In the genomic region with DNA sequence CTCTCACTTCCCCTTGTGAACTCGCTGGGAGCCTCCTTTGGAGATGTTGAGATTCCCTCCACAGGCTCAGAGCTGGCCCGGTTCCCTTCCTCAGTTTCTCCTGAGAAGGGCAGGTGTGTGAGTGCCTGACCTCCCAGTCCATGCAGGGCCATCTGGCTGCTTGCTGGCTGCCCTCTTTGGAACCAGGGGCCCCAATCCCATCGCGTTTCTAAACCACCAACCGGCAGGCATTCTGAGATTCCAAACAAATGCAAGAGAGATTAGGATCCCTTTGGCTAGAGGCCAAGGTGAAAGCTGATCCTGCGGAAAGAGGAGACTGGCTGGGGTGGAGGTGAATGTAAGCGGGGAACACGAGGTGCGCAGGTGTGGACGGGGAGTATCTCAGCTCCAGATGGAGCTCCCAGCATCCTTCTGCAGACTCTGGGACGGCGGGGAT, we compare ENCODE assay signal across 12 cellular contexts. TPM values are rescaled to one million over a fixed set of nuclear protein-coding genes. Genes with fewer than 3 reads are reported as not detected.
A peak's percentile ranks its signal among the peaks of the same experiment; 100 is the strongest.
DNase-seq lines count a peak whose midpoint lies in the region; ATAC-seq and TF ChIP-seq lines count a peak whose summit lies in the region.
"Had no signal": no experiment of that assay in that cellular context is flagged by ENCODE, and none has a peak within 500 bp of the region (broad histone marks: within the 10 kb centered on the region; RNA-seq: fewer than 3 reads in every experiment).

No MANE protein-coding gene starts in this region.

- H3K4me3 ChIP-seq in PC-3 (ENCODE audit: low read length) (no peak overlapping the region), iPS DF 6.9 (ENCODE audit: low read length) (no peak overlapping the region)
- H3K4me3 ChIP-seq: SJSA1, smooth muscle cell had no signal

- no peak overlapping the region for H3K9ac ChIP-seq in PC-3 (ENCODE audit: low read length)

- no peaks in the 10 kb centered on the region for H3K9me2 ChIP-seq in PC-3 (replicated peaks; ENCODE audit: low read length)

- H3K9me3 Mint-ChIP-seq in activated naive CD8-positive, alpha-beta T cell treated with anti-CD3 and anti-CD28 coated beads, Interleukin-2, amount 50 U/mL, for 24 hours = no peaks in the 10 kb centered on the region
- H3K9me3 Mint-ChIP-seq: nephron progenitor cell had no signal

- H4K20me1 ChIP-seq in PC-3 (ENCODE audit: low read length) = no peaks in the 10 kb centered on the region

- H3F3A ChIP-seq in PC-3 (ENCODE audit: low read length, unreplicated experiment) = no peaks in the 10 kb centered on the region

- CTCF ChIA-PET in PC-3 (lab: Charles Lee) = no interaction called here

- H3K4me3 Mint-ChIP-seq in activated naive CD8-positive, alpha-beta T cell treated with anti-CD3 and anti-CD28 coated beads, Interleukin-2, amount 50 U/mL, for 24 hours = no peak overlapping the region
- H3K4me3 Mint-ChIP-seq: activated CD4-positive, alpha-beta T cell treated with anti-CD3 and anti-CD28 coated beads for 36 hours; nephron progenitor cell had no signal

- peaks cover 22% of the 10 kb centered on the region for H3K4me1 Mint-ChIP-seq in activated naive CD8-positive, alpha-beta T cell treated with anti-CD3 and anti-CD28 coated beads, Interleukin-2, amount 50 U/mL, for 24 hours

- no TSS peak for BruUV-seq in PC-3 (replicated peaks; lab: Mats Ljungman, UMichigan)

- POLR2A ChIA-PET in PC-3 (lab: Charles Lee; ENCODE audit: unreplicated experiment) = interaction anchor here (0.6 kb wide), 1 partner anchor 82 kb away, joined by 4 read pairs; no protein-coding TSS in a partner anchor

- H3K79me2 ChIP-seq in PC-3 (ENCODE audit: low read length) = no peaks in the 10 kb centered on the region

- no peak overlapping the region for H2AFZ ChIP-seq in PC-3 (ENCODE audit: low read length)

- no peaks in the 10 kb centered on the region for H3K36me3 Mint-ChIP-seq in activated naive CD8-positive, alpha-beta T cell treated with anti-CD3 and anti-CD28 coated beads, Interleukin-2, amount 50 U/mL, for 24 hours (ENCODE audit: low read depth)

- no peak overlapping the region for H3K27ac Mint-ChIP-seq in activated naive CD8-positive, alpha-beta T cell treated with anti-CD3 and anti-CD28 coated beads, Interleukin-2, amount 50 U/mL, for 24 hours
- H3K27ac Mint-ChIP-seq: activated CD4-positive, alpha-beta T cell treated with anti-CD3 and anti-CD28 coated beads for 36 hours had no signal

- TF ChIP-seq CTCF in PC-3 (conservative IDR thresholded peaks at IDR 0.05; ENCODE audit: low read depth, low read length) = no peak

- H3K27ac ChIP-seq in PC-3 (ENCODE audit: low read length) (no peak overlapping the region), iPS DF 6.9 (ENCODE audit: low read length) (no peak overlapping the region)
- H3K27ac ChIP-seq: SJSA1 had no signal

- H3K27me3 Mint-ChIP-seq in activated naive CD8-positive, alpha-beta T cell treated with anti-CD3 and anti-CD28 coated beads, Interleukin-2, amount 50 U/mL, for 24 hours = no peaks in the 10 kb centered on the region
- H3K27me3 Mint-ChIP-seq: activated CD4-positive, alpha-beta T cell treated with anti-CD3 and anti-CD28 coated beads for 36 hours had no signal

- H3K9me3 ChIP-seq in PC-3 (ENCODE audit: low read length) = no peaks in the 10 kb centered on the region
- H3K9me3 ChIP-seq in iPS DF 6.9 (ENCODE audit: control insufficient read depth, insufficient read depth, low read length) = no peaks in the 10 kb centered on the region
- H3K9me3 ChIP-seq: SJSA1 had no signal

- intact Hi-C loops in PC-3 (cut with micrococcal nuclease) = loop anchor here (10.0 kb wide), 1 partner anchor 270 kb away; no protein-coding TSS in a partner anchor

- no peaks in the 10 kb centered on the region for H3K27me3 ChIP-seq in PC-3 (ENCODE audit: low read length)
- H3K27me3 ChIP-seq in iPS DF 6.9 (ENCODE audit: control insufficient read depth, insufficient read depth, low read length) = no peaks in the 10 kb centered on the region
- H3K27me3 ChIP-seq: SJSA1 had no signal

- H3K36me3 ChIP-seq in PC-3 (ENCODE audit: low read depth, low read length) (no peaks in the 10 kb centered on the region), iPS DF 6.9 (ENCODE audit: control insufficient read depth, insufficient read depth, low read length) (no peaks in the 10 kb centered on the region)
- H3K36me3 ChIP-seq: SJSA1 had no signal

- DNase-seq in D341Med (ENCODE audit: low spot score) (peak; percentile 46), NCI-H1105 (lab: John Stamatoyannopoulos, UW) (peak; percentile 83), PC-3 (no peak), iPS DF 6.9 (ENCODE audit: low read depth, low spot score) (peak; percentile 25), inferior parietal cortex (ENCODE audit: extremely low spot score) (no peak), NAMALWA (ENCODE audit: low spot score) (no peak)
- DNase-seq in activated naive CD8-positive, alpha-beta T cell treated with anti-CD3 and anti-CD28 coated beads, Interleukin-2, amount 50 U/mL, for 24 hours = no peak
- DNase-seq: activated CD4-positive, alpha-beta T cell treated with anti-CD3 and anti-CD28 coated beads for 36 hours; nephron progenitor cell had no signal

- H3K4me1 ChIP-seq in PC-3 (ENCODE audit: insufficient read depth, low read length) (peaks cover 31% of the 10 kb centered on the region), iPS DF 6.9 (ENCODE audit: control insufficient read depth, insufficient read depth, low read length) (peaks cover 1% of the 10 kb centered on the region; the same call in 1 of the 2 replicates)

- WGBS in iPS DF 6.9 (ENCODE audit: insufficient coverage, insufficient read length) = no CpG with 5 or more reads among the region's 12 CpGs

- ATAC-seq in PC-3 (no peak), GM19395 (IDR thresholded peaks at IDR 0.05; ENCODE audit: unreplicated experiment) (no peak)
- no peak for ATAC-seq in activated naive CD8-positive, alpha-beta T cell treated with anti-CD3 and anti-CD28 coated beads, Interleukin-2, amount 50 U/mL, for 24 hours
- ATAC-seq: activated CD4-positive, alpha-beta T cell treated with anti-CD3 and anti-CD28 coated beads for 36 hours had no signal

- H3K4me2 ChIP-seq in PC-3 (ENCODE audit: low read length) = 0 out of 2 replicates have a peak overlapping the region, but pooled peaks have one; percentile 20
- H3K4me2 ChIP-seq: smooth muscle cell had no signal

RNA-seq across cellular contexts. Expression of gene PRRT3, which starts 2.9 kb away (rescaled TPM):
- 4.4 and 5.0 TPM in 2 replicates for total RNA-seq in PC-3 (2014; rRNA removed)

RNA-seq across cellular contexts. Expression of gene CRELD1, which starts 21.5 kb away (rescaled TPM):
- total RNA-seq in PC-3 (2014; rRNA removed) = 22.0 and 28.3 TPM in 2 replicates

RNA-seq across cellular contexts. Expression of gene EMC3, which starts 31.6 kb away (rescaled TPM):
- total RNA-seq in PC-3 (2014; rRNA removed) = 55.8 and 77.1 TPM in 2 replicates

RNA-seq across cellular contexts. Expression of gene IL17RC, which starts 38.2 kb away (rescaled TPM):
- 116 and 138 TPM in 2 replicates for total RNA-seq in PC-3 (2014; rRNA removed)

RNA-seq across cellular contexts. Expression of gene IL17RE, which starts 52.4 kb away (rescaled TPM):
- total RNA-seq in PC-3 (2014; rRNA removed) = 4.0 and 4.7 TPM in 2 replicates

Comparison
In these comparisons a context has a peak if more than half of its experiments do, and no peak if none do; other contexts are left out.
1. DNase-seq: peak in D341Med (single experiment), NCI-H1105 (single experiment) and iPS DF 6.9 (single experiment); none in PC-3 (single experiment), inferior parietal cortex (single experiment), activated naive CD8-positive, alpha-beta T cell treated with anti-CD3 and anti-CD28 coated beads, Interleukin-2, amount 50 U/mL, for 24 hours (single experiment) and NAMALWA (single experiment).